18 cellular contexts compared by ENCODE assay signal in genomic region chr6:134590449-134590848, GRCh38.
DNase-seq lines count a peak whose midpoint lies in the region; ATAC-seq and TF ChIP-seq lines count a peak whose summit lies in the region.
"Had no signal": no experiment of that assay in that cellular context is flagged by ENCODE, and none has a peak within 500 bp of the region (broad histone marks: within the 10 kb centered on the region; RNA-seq: fewer than 3 reads in every experiment).

No MANE protein-coding gene starts in this region.

- H3K9ac ChIP-seq in skeletal muscle satellite cell (ENCODE audit: low read depth, low read length), result peak overlapping the region; percentile 75

- CTCF ChIA-PET in Panc1 (lab: Charles Lee), result no interaction called here

- intact Hi-C loops in Panc1 (cut with micrococcal nuclease; ENCODE audit: unreplicated experiment), result no loop called here

- H3K4me3 ChIP-seq in Panc1 (ENCODE audit: low read depth in 2 of 2, low read length in 2 of 2) (no peak overlapping the region), epithelial cell of esophagus (ENCODE audit: low read length) (no peak overlapping the region), skeletal muscle satellite cell (ENCODE audit: low read length) (no peak overlapping the region)
- H3K4me3 ChIP-seq: ascending aorta, mucosa of descending colon, ovary, SK-N-MC had no signal

- no TSS peak for BruUV-seq in Panc1 (replicated peaks; lab: Mats Ljungman, UMichigan)

- DNase-seq in EL (peak; percentile 95), Panc1 (ENCODE audit: low read depth, low spot score) (peak; percentile 5), epithelial cell of esophagus (ENCODE audit: low read depth) (peak; percentile 13), SKM-1 (lab: John Stamatoyannopoulos, UW; ENCODE audit: unreplicated experiment) (no peak), NCI-H128 (lab: John Stamatoyannopoulos, UW; ENCODE audit: unreplicated experiment) (no peak), NCI-H524 treated with DMSO at 0.1 percent for 48 hours (lab: John Stamatoyannopoulos, UW) (no peak), hippocampal formation (lab: John Stamatoyannopoulos, UW) (no peak)
- DNase-seq: activated effector memory CD4-positive, alpha-beta T cell treated with Interleukin-2 at 50 U/mL for 16 hours; effector memory CD4-positive, alpha-beta T cell; head of caudate nucleus; kidney; mucosa of descending colon; NK-92 treated with Interleukin-12 subunit alpha and Interleukin-12 subunit beta, amount 100 ng/mL, for 24 hours; ovary; stimulated activated CD4-positive, alpha-beta T cell treated with anti-CD3 and anti-CD28 coated beads, Interleukin-12 subunit alpha, Interleukin-12 subunit beta, amount 100 ng/mL, for 4 hours had no signal

- H3K27ac ChIP-seq in Panc1 (ENCODE audit: low read length), result no peak overlapping the region
- H3K27ac ChIP-seq: ascending aorta, ovary, SK-N-MC had no signal

- H3K27me3 ChIP-seq in Panc1 (ENCODE audit: control insufficient read depth, insufficient read depth, low read length) (no peaks in the 10 kb centered on the region), skeletal muscle satellite cell (ENCODE audit: control insufficient read depth, insufficient read depth, low read length) (no peaks in the 10 kb centered on the region)
- H3K27me3 ChIP-seq: ascending aorta, ovary had no signal

- TF ChIP-seq CTCF in Panc1 (IDR thresholded peaks at IDR 0.05) (no peak), epithelial cell of esophagus (IDR thresholded peaks at IDR 0.05; ENCODE audit: insufficient read depth, low read depth, low read length, missing control alignments) (no peak)

- H3K4me1 ChIP-seq in Panc1 (ENCODE audit: control insufficient read depth, insufficient read depth, low read length) (no peaks in the 10 kb centered on the region), skeletal muscle satellite cell (ENCODE audit: control insufficient read depth, insufficient read depth, low read length) (peaks cover 24% of the 10 kb centered on the region)
- H3K4me1 ChIP-seq: ascending aorta had no signal

- in situ Hi-C loops in Panc1 (cut with HindIII; ENCODE audit: low pct_unique_long_range_greater_than_20kb, low sequenced_read_pairs), result no loop called here

- no peak for ATAC-seq in Panc1
- ATAC-seq: mucosa of descending colon had no signal

- H3K4me2 ChIP-seq in skeletal muscle satellite cell (ENCODE audit: low read length), result no peak overlapping the region

- H3K36me3 ChIP-seq in Panc1 (ENCODE audit: control insufficient read depth, insufficient read depth, low read length) (no peaks in the 10 kb centered on the region), skeletal muscle satellite cell (ENCODE audit: insufficient read depth, low read length) (no peaks in the 10 kb centered on the region)
- H3K36me3 ChIP-seq: ascending aorta, ovary had no signal

- POLR2A ChIA-PET in Panc1 (lab: Charles Lee), result no interaction called here

- H3K9me3 ChIP-seq in Panc1 (ENCODE audit: control insufficient read depth, insufficient read depth, low read depth, low read length), result no peaks in the 10 kb centered on the region
- no peaks in the 10 kb centered on the region for H3K9me3 ChIP-seq in skeletal muscle satellite cell (replicated peaks; ENCODE audit: low read length)
- H3K9me3 ChIP-seq: ascending aorta, mucosa of descending colon, ovary had no signal

Comparison
In these comparisons a context has a peak if more than half of its experiments do, and no peak if none do; other contexts are left out.
1. DNase-seq: peak in EL (single experiment), Panc1 (single experiment) and epithelial cell of esophagus (single experiment); none in SKM-1 (single experiment), NCI-H128 (single experiment), NCI-H524 treated with DMSO at 0.1 percent for 48 hours (single experiment) and hippocampal formation (0 of 2).